19 cellular contexts compared by ENCODE assay signal in genomic region chr3:136114421-136114820, GRCh38.
DNase-seq lines count a peak whose midpoint lies in the region; ATAC-seq and TF ChIP-seq lines count a peak whose summit lies in the region.
"Had no signal": no experiment of that assay in that cellular context is flagged by ENCODE, and none has a peak within 500 bp of the region (broad histone marks: within the 10 kb centered on the region; RNA-seq: fewer than 3 reads in every experiment).

No MANE protein-coding gene starts in this region.

- H3K9me3 Mint-ChIP-seq in activated CD4-positive, alpha-beta T cell treated with anti-CD3 and anti-CD28 coated beads for 36 hours (ENCODE audit: low read depth), result peaks cover 5% of the 10 kb centered on the region

- H3K27ac ChIP-seq in DND-41 (ENCODE audit: low read length) (no peak overlapping the region), lung (ENCODE audit: low read depth in 1 of 2, low read length in 1 of 2) (no peak overlapping the region), esophagus muscularis mucosa (replicated peaks in 1 of 4) (no peak overlapping the region), OCI-LY7 (ENCODE audit: low read depth, low read length, poor library complexity, severe bottlenecking) (no peak overlapping the region), uterus (no peak overlapping the region)
- H3K27ac ChIP-seq: GM23248, HL-60, PC-9 had no signal

- CTCF ChIA-PET in activated CD4-positive, alpha-beta T cell treated with anti-CD3 and anti-CD28 coated beads for 36 hours (lab: Charles Lee), result interaction anchor here (0.7 kb wide), 1 partner anchor 26 kb away, joined by 3 read pairs; no protein-coding TSS in a partner anchor
- CTCF ChIA-PET in OCI-LY7 (lab: Charles Lee; ENCODE audit: unreplicated experiment), result no interaction called here

- ATAC-seq in DND-41 (ENCODE audit: insufficient read depth, low read depth) (peak; percentile 41; the same call in 1 of the 3 replicates), lung (ENCODE audit: insufficient read depth, low FRiP score) (peak; percentile 66)
- ATAC-seq in activated CD4-positive, alpha-beta T cell treated with anti-CD3 and anti-CD28 coated beads for 36 hours, result no peak
- ATAC-seq: Right ventricle myocardium inferior, SK-N-SH treated with all-trans-retinoic acid at 6 μM for 48 hours had no signal

- WGBS in lung, 2 donors, result 66 to 67% methylated on average over 2 of the region's 2 CpGs
- 100% methylated on average over 2 of the region's 2 CpGs for WGBS in esophagus muscularis mucosa

- H3K79me2 ChIP-seq in DND-41 (ENCODE audit: insufficient read depth, low read length) (no peaks in the 10 kb centered on the region), OCI-LY7 (ENCODE audit: insufficient read depth, low read depth, low read length) (no peaks in the 10 kb centered on the region)

- POLR2A ChIA-PET in activated CD4-positive, alpha-beta T cell treated with anti-CD3 and anti-CD28 coated beads for 36 hours (lab: Charles Lee), result no interaction called here
- POLR2A ChIA-PET in OCI-LY7 (lab: Charles Lee), result interaction anchor here (0.6 kb wide), 1 partner anchor 304 kb away, joined by 3 read pairs; no protein-coding TSS in a partner anchor

- no TSS peak for BruUV-seq in OCI-LY7 (replicated peaks; lab: Mats Ljungman, UMichigan)

- H3K9ac ChIP-seq in DND-41 (ENCODE audit: low read depth, low read length), result no peak overlapping the region
- H3K9ac ChIP-seq: GM23248 had no signal

- H3K36me3 ChIP-seq in DND-41 (ENCODE audit: insufficient read depth, low read length) (no peaks in the 10 kb centered on the region), lung (ENCODE audit: control insufficient read depth in 2 of 2, insufficient read depth in 2 of 2, low read length in 2 of 2) (peaks cover 1 to 11% of the 10 kb centered on the region in 2 donors), esophagus muscularis mucosa (peaks cover 0 to 16% (median 8%) of the 10 kb centered on the region in 4 donors), OCI-LY7 (ENCODE audit: insufficient read depth, low read length) (no peaks in the 10 kb centered on the region), uterus (no peaks in the 10 kb centered on the region)

- in situ Hi-C loops in astrocyte of the spinal cord (cut with HindIII; ENCODE audit: low sequenced_read_pairs), result no loop called here

- intact Hi-C loops in esophagus muscularis mucosa (cut with DNase I), result no loop called here
- intact Hi-C loops in activated CD4-positive, alpha-beta T cell treated with anti-CD3 and anti-CD28 coated beads for 36 hours (cut with DNase I, micrococcal nuclease), result no loop called here
- intact Hi-C loops in OCI-LY7 (cut with micrococcal nuclease; ENCODE audit: unreplicated experiment), result no loop called here
- intact Hi-C loops in uterus (cut with DNase I; ENCODE audit: low total_unique reads), result no loop called here

- H2AFZ ChIP-seq in DND-41 (ENCODE audit: low read depth, low read length) (no peak overlapping the region), OCI-LY7 (ENCODE audit: low read length) (no peak overlapping the region)
- H2AFZ ChIP-seq: GM23248, PC-9 had no signal

- peaks cover 8% of the 10 kb centered on the region for H3K36me3 Mint-ChIP-seq in activated CD4-positive, alpha-beta T cell treated with anti-CD3 and anti-CD28 coated beads for 36 hours (ENCODE audit: low read depth)
- H3K36me3 Mint-ChIP-seq: CD14-positive monocyte had no signal

- H3K9me2 ChIP-seq in OCI-LY7 (ENCODE audit: insufficient read depth, low read length), result no peaks in the 10 kb centered on the region

- TF ChIP-seq EP300 in esophagus muscularis mucosa (IDR thresholded peaks at IDR 0.05), result no peak

- H3K4me3 Mint-ChIP-seq in activated CD4-positive, alpha-beta T cell treated with anti-CD3 and anti-CD28 coated beads for 36 hours, result no peak overlapping the region
- H3K4me3 Mint-ChIP-seq: CD14-positive monocyte had no signal

- TF ChIP-seq POLR2A in esophagus muscularis mucosa (IDR thresholded peaks at IDR 0.05; ENCODE audit: low read depth), result no peak
- no peak for TF ChIP-seq POLR2A in uterus (IDR thresholded peaks at IDR 0.05)

- H3K4me1 ChIP-seq in DND-41 (ENCODE audit: insufficient read depth, low read length) (peaks cover 24% of the 10 kb centered on the region), lung (ENCODE audit: control insufficient read depth in 2 of 2, insufficient read depth in 2 of 2, low read length in 2 of 2) (no peaks in the 10 kb centered on the region), esophagus muscularis mucosa (no peaks in the 10 kb centered on the region), OCI-LY7 (ENCODE audit: insufficient read depth, low read length, poor library complexity, severe bottlenecking) (peaks cover 4% of the 10 kb centered on the region), uterus (no peaks in the 10 kb centered on the region)

- no peak overlapping the region for H3K4me2 ChIP-seq in DND-41 (ENCODE audit: insufficient read depth, low read length)
- H3K4me2 ChIP-seq in OCI-LY7 (ENCODE audit: low read length), result no peak overlapping the region
- H3K4me2 ChIP-seq: PC-9 had no signal

- peaks cover 7% of the 10 kb centered on the region for H3K4me1 Mint-ChIP-seq in activated CD4-positive, alpha-beta T cell treated with anti-CD3 and anti-CD28 coated beads for 36 hours
- H3K4me1 Mint-ChIP-seq: CD14-positive monocyte had no signal

- no peak overlapping the region for H3K27ac Mint-ChIP-seq in activated CD4-positive, alpha-beta T cell treated with anti-CD3 and anti-CD28 coated beads for 36 hours
- H3K27ac Mint-ChIP-seq: CD14-positive monocyte had no signal

- H3K9me3 ChIP-seq in DND-41 (ENCODE audit: insufficient read depth, low read length, severe bottlenecking) (no peaks in the 10 kb centered on the region), lung (ENCODE audit: control insufficient read depth in 2 of 2, insufficient read depth in 1 of 2, low read length in 1 of 2) (no peaks in the 10 kb centered on the region), esophagus muscularis mucosa (no peaks in the 10 kb centered on the region), OCI-LY7 (ENCODE audit: low read length) (no peaks in the 10 kb centered on the region), uterus (no peaks in the 10 kb centered on the region)

- H4K20me1 ChIP-seq in DND-41 (ENCODE audit: insufficient read depth, low read length) (no peaks in the 10 kb centered on the region), OCI-LY7 (ENCODE audit: insufficient read depth, low read length) (no peaks in the 10 kb centered on the region)

- H3K4me3 ChIP-seq in DND-41 (ENCODE audit: low read depth in 1 of 2, low read length in 2 of 2) (no peak overlapping the region), astrocyte of the spinal cord (ENCODE audit: low read depth, low read length) (no peak overlapping the region), lung (no peak overlapping the region), esophagus muscularis mucosa (no peak overlapping the region), OCI-LY7 (ENCODE audit: low read depth, low read length, poor library complexity, severe bottlenecking) (no peak overlapping the region), uterus (no peak overlapping the region)
- H3K4me3 ChIP-seq: GM23248, PC-9 had no signal

- TF ChIP-seq CTCF in DND-41 (IDR thresholded peaks at IDR 0.05; ENCODE audit: borderline replicate concordance, extremely low read depth, low read length, poor library complexity, severe bottlenecking) (no peak), astrocyte of the spinal cord (IDR thresholded peaks at IDR 0.05; ENCODE audit: low read depth, low read length) (no peak), lung (IDR thresholded peaks at IDR 0.05; ENCODE audit: control extremely low read depth, extremely low read depth) (no peak), esophagus muscularis mucosa (IDR thresholded peaks at IDR 0.05) (no peak), OCI-LY7 (conservative IDR thresholded peaks at IDR 0.05; ENCODE audit: low read length) (no peak), uterus (IDR thresholded peaks at IDR 0.05) (no peak)

- H3K27me3 ChIP-seq in DND-41 (ENCODE audit: insufficient read depth, low read length, poor library complexity), result no peaks in the 10 kb centered on the region
- H3K27me3 ChIP-seq in lung (ENCODE audit: control insufficient read depth, insufficient read depth), result no peaks in the 10 kb centered on the region
- no peaks in the 10 kb centered on the region for H3K27me3 ChIP-seq in esophagus muscularis mucosa
- no peaks in the 10 kb centered on the region for H3K27me3 ChIP-seq in uterus

- DNase-seq in DND-41 (no peak), NCI-H2107 treated with DMSO at 0.1 percent for 48 hours (lab: John Stamatoyannopoulos, UW; ENCODE audit: unreplicated experiment) (peak; percentile 51), astrocyte of the spinal cord (ENCODE audit: low read depth, low spot score) (peak; percentile 81), lung (ENCODE audit: low spot score) (peak; percentile 45), esophagus muscularis mucosa (ENCODE audit: extremely low spot score) (no peak), OCI-LY7 (ENCODE audit: low spot score) (no peak), uterus (no peak)
- no peak for DNase-seq in activated CD4-positive, alpha-beta T cell treated with anti-CD3 and anti-CD28 coated beads for 36 hours
- DNase-seq: COR-L47, GM23248, MM.1S, NCI-H1105 treated with DMSO at 0.1 percent for 48 hours, NCI-H1930, NCI-H526 treated with DMSO at 0.1 percent for 48 hours, PC-9 had no signal

- H3K27me3 Mint-ChIP-seq in activated CD4-positive, alpha-beta T cell treated with anti-CD3 and anti-CD28 coated beads for 36 hours, result peaks cover 6% of the 10 kb centered on the region

Comparison
In these comparisons a context has a peak if more than half of its experiments do, and no peak if none do; other contexts are left out.
1. DNase-seq: peak in NCI-H2107 treated with DMSO at 0.1 percent for 48 hours (single experiment), astrocyte of the spinal cord (single experiment) and lung (single experiment); none in DND-41 (single experiment), esophagus muscularis mucosa (single experiment), activated CD4-positive, alpha-beta T cell treated with anti-CD3 and anti-CD28 coated beads for 36 hours (single experiment), OCI-LY7 (single experiment) and uterus (0 of 2).